Comparison of ENCODE assay signal across 26 cellular contexts in the genomic region with DNA sequence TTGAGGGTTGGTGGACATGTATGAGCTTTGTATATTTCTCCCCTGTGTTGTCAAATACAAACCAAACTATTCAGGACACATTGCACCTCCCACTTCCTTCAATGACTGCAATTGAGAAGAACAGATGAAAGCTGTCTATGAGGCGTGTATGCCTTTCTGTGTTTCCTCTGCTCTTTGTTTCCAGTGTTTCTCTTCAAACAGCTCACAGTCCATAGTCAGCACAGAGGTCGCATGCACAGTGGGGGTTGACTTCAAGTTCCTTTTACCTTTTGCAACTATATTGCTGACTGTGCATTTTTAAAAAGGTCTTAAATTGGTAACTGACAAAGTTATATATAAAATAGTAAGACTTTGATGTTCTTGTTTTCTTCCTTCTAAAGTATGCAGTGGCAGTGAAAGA.
DNase-seq lines count a peak whose midpoint lies in the region; ATAC-seq, FAIRE-seq and TF ChIP-seq lines count a peak whose summit lies in the region.
"Had no signal": no experiment of that assay in that cellular context is flagged by ENCODE, and none has a peak within 500 bp of the region (broad histone marks: within the 10 kb centered on the region; RNA-seq: fewer than 3 reads in every experiment).

No MANE protein-coding gene starts in this region.

- H3K4me1 ChIP-seq in H9 (ENCODE audit: insufficient read depth, low read length) (no peaks in the 10 kb centered on the region), HepG2 (ENCODE audit: insufficient read depth, low read length) (peaks cover 6% of the 10 kb centered on the region), upper lobe of left lung (no peaks in the 10 kb centered on the region)

- WGBS in H9 (ENCODE audit: extremely low coverage, insufficient read length, low lambda C conversion rate): no CpG with 5 or more reads among the region's 2 CpGs
- WGBS in HepG2 (ENCODE audit: low lambda C conversion rate): 0% methylated on average over 2 of the region's 2 CpGs
- WGBS in upper lobe of left lung, 2 donors: 34 to 47% methylated on average over 2 of the region's 2 CpGs

- peaks cover 31 to 45% (median 44%) of the 10 kb centered on the region in 3 experiments for H3K36me3 Mint-ChIP-seq in H9 (ENCODE audit: insufficient read depth in 1 of 3, low read depth in 3 of 3)
- peaks cover 60% of the 10 kb centered on the region for H3K36me3 Mint-ChIP-seq in WTC11
- H3K36me3 Mint-ChIP-seq: CD8-positive, alpha-beta memory T cell had no signal

- H3K4me2 ChIP-seq in H9 (ENCODE audit: insufficient read depth, insufficient read length, low read length) (no peak overlapping the region), HepG2 (ENCODE audit: low read depth, low read length) (no peak overlapping the region; the same call in 1 of the 2 replicates)
- H3K4me2 ChIP-seq: KMS-11, SK-N-SH had no signal

- H3K56ac ChIP-seq in H9 (ENCODE audit: insufficient read length, low read depth, low read length): no peak overlapping the region

- H3K18ac ChIP-seq in H9 (ENCODE audit: insufficient read length, low read depth, low read length): no peak overlapping the region

- no peak overlapping the region for H3T11ph ChIP-seq in H9 (ENCODE audit: low read length)

- H2BK12ac ChIP-seq in H9 (ENCODE audit: insufficient read length, low read depth, low read length): no peak overlapping the region

- no peaks in the 10 kb centered on the region for H3K27me3 ChIP-seq in H9 (ENCODE audit: insufficient read depth, low read length)
- H3K27me3 ChIP-seq in HepG2 (ENCODE audit: control insufficient read depth in 1 of 2, insufficient read depth in 2 of 2, low read length in 2 of 2): no peaks in the 10 kb centered on the region
- no peaks in the 10 kb centered on the region for H3K27me3 ChIP-seq in upper lobe of left lung

- TF ChIP-seq CTCF in H9 (conservative IDR thresholded peaks at IDR 0.05) (no peak), WTC11 (IDR thresholded peaks at IDR 0.05) (no peak), HepG2 (CRISPR knock-in tag; IDR thresholded peaks at IDR 0.05) (no peak), upper lobe of left lung (IDR thresholded peaks at IDR 0.05) (no peak)

- no peak overlapping the region for H3K9ac ChIP-seq in H9 (ENCODE audit: extremely low read depth, insufficient read length, low read length)
- no peak overlapping the region for H3K9ac ChIP-seq in HepG2 (ENCODE audit: insufficient read depth, low read depth, low read length)
- H3K9ac ChIP-seq: KMS-11, SK-N-SH had no signal

- H2BK20ac ChIP-seq in H9 (ENCODE audit: low read depth, low read length, poor library complexity, severe bottlenecking): no peak overlapping the region

- H4K5ac ChIP-seq in H9 (ENCODE audit: insufficient read length, low read depth, low read length): no peak overlapping the region

- TF ChIP-seq RAD21 in HepG2 (CRISPR knock-in tag; IDR thresholded peaks at IDR 0.05): no peak

- no peaks in the 10 kb centered on the region for H3K23me2 ChIP-seq in H9 (ENCODE audit: insufficient read length, low read depth, low read length, poor library complexity, severe bottlenecking)

- TF ChIP-seq EP300 in HepG2 (IDR thresholded peaks at IDR 0.05; ENCODE audit: low read depth in 2 of 2, low read length in 2 of 2) (peak in 1 of 2 experiments; percentile 46; a peak in 1 of 4 replicates), HepG2 (CRISPR knock-in tag; IDR thresholded peaks at IDR 0.05; ENCODE audit: borderline replicate concordance) (no peak), upper lobe of left lung (IDR thresholded peaks at IDR 0.05) (no peak)

- CTCF ChIA-PET in WTC11 (lab: Charles Lee) (no interaction called here), HepG2 (lab: Yijun Ruan, JAX; ENCODE audit: low intra/inter-chr PET ratio, low total read pairs) (no interaction called here)

- H2AFZ ChIP-seq in H9 (ENCODE audit: low read length) (no peak overlapping the region), HepG2 (ENCODE audit: low read length) (no peak overlapping the region)

- peak overlapping the region; percentile 80; the same call in 1 of the 2 replicates for H2BK15ac ChIP-seq in H9 (ENCODE audit: low read depth, low read length)

- intact Hi-C loops in HepG2 (cut with micrococcal nuclease; ENCODE audit: unreplicated experiment): no loop called here

- H2AK5ac ChIP-seq in H9 (ENCODE audit: insufficient read length, low read length): no peak overlapping the region

- DNase-seq in DMS53 (lab: John Stamatoyannopoulos, UW): peak; percentile 13
- DNase-seq in DMS53 treated with DMSO at 0.1 percent for 48 hours (lab: John Stamatoyannopoulos, UW; ENCODE audit: unreplicated experiment): no peak
- DNase-seq in H9: no peak
- no peak for DNase-seq in WTC11 (ENCODE audit: low spot score)
- peak; percentile 40 for DNase-seq in HepG2 (ENCODE audit: low spot score)
- no peak for DNase-seq in COLO668 (lab: John Stamatoyannopoulos, UW; ENCODE audit: unreplicated experiment)
- no peak for DNase-seq in AML-193 (lab: John Stamatoyannopoulos, UW)
- no peak for DNase-seq in upper lobe of left lung
- DNase-seq: CD8-positive, alpha-beta memory T cell; NCI-H1105; NCI-H146; NCI-H2029 treated with DMSO at 0.1 percent for 48 hours; NCI-H2171; NCI-H446; NCI-H526; SIG-M5; SK-N-SH; T-helper 2 cell had no signal

- H3K27me3 Mint-ChIP-seq in H9 (ENCODE audit: low read depth) (no peaks in the 10 kb centered on the region; the same call in 1 of the 2 replicates), WTC11 (ENCODE audit: low read depth) (peaks cover 3% of the 10 kb centered on the region)
- H3K27me3 Mint-ChIP-seq: CD8-positive, alpha-beta memory T cell had no signal

- no peak for TF ChIP-seq POLR2A in HepG2 (IDR thresholded peaks at IDR 0.05; ENCODE audit: insufficient read depth in 1 of 2, low read depth in 2 of 2, low read length in 2 of 2)
- TF ChIP-seq POLR2A in upper lobe of left lung (IDR thresholded peaks at IDR 0.05): no peak

- no TSS peak for BruUV-seq in HepG2 (replicated peaks; lab: Mats Ljungman, UMichigan)

- H3K79me1 ChIP-seq in H9 (ENCODE audit: insufficient read depth, low read depth, low read length, poor library complexity, severe bottlenecking): no peaks in the 10 kb centered on the region

- no peak overlapping the region for H3K4me3 Mint-ChIP-seq in H9
- H3K4me3 Mint-ChIP-seq in WTC11: no peak overlapping the region
- H3K4me3 Mint-ChIP-seq: CD8-positive, alpha-beta memory T cell had no signal

- H3K79me2 ChIP-seq in H9 (ENCODE audit: insufficient read depth, low read length): no peaks in the 10 kb centered on the region
- no peaks in the 10 kb centered on the region for H3K79me2 ChIP-seq in HepG2 (ENCODE audit: insufficient read depth, low read length)

- no peak overlapping the region for H3K27ac ChIP-seq in H9 (ENCODE audit: insufficient read length, low read depth, low read length)
- H3K27ac ChIP-seq in HepG2 (ENCODE audit: extremely low read length, insufficient read depth, low read length): no peak overlapping the region
- H3K27ac ChIP-seq in upper lobe of left lung: no peak overlapping the region
- H3K27ac ChIP-seq: 22Rv1, C4-2B, KMS-11, RWPE1 had no signal

- ATAC-seq in WTC11: no peak
- peak; percentile 94 for ATAC-seq in HepG2
- ATAC-seq in upper lobe of left lung (ENCODE audit: low FRiP score in 2 of 2): no peak

- no peak for FAIRE-seq in HepG2 (lab: Jason Lieb, UNC)
- FAIRE-seq: D721Med, GM12892, GM18507, H54 had no signal

- in situ Hi-C loops in HepG2 (cut with HindIII; ENCODE audit: extremely low pct_ligation_motif_present, low pct_unique_long_range_greater_than_20kb): no loop called here

- 0 out of 6 replicates have a peak overlapping the region, but pooled peaks of 1 of the 3 experiments have one; percentile 16 for H3K4me3 ChIP-seq in HepG2 (replicated peaks in 1 of 3; ENCODE audit: insufficient read depth in 1 of 3, low read depth in 2 of 3, low read length in 3 of 3)
- no peak overlapping the region for H3K4me3 ChIP-seq in upper lobe of left lung

- H2BK5ac ChIP-seq in H9 (ENCODE audit: insufficient read length, low read length): no peak overlapping the region

- H3K9me3 Mint-ChIP-seq in H9 (peaks cover 18 to 37% of the 10 kb centered on the region in 2 experiments), WTC11 (peaks cover 54% of the 10 kb centered on the region)

- H3K4ac ChIP-seq in H9 (ENCODE audit: low read depth, low read length): no peak overlapping the region

- H3K9me3 ChIP-seq in H9 (ENCODE audit: control insufficient read depth, low read depth, low read length) (no peaks in the 10 kb centered on the region), HepG2 (ENCODE audit: low read length) (peaks cover 4% of the 10 kb centered on the region; the same call in 1 of the 2 replicates), upper lobe of left lung (no peaks in the 10 kb centered on the region)
- H3K9me3 ChIP-seq: SK-N-SH had no signal

- H3K4me1 Mint-ChIP-seq in H9 (peaks cover 2 to 4% of the 10 kb centered on the region in 2 experiments; a peak in 2 of 4 replicates), WTC11 (peaks cover 4% of the 10 kb centered on the region)
- H3K4me1 Mint-ChIP-seq: CD8-positive, alpha-beta memory T cell had no signal

- H3K27ac Mint-ChIP-seq in H9 (no peak overlapping the region), WTC11 (no peak overlapping the region; the same call in 1 of the 2 replicates)
- H3K27ac Mint-ChIP-seq: CD8-positive, alpha-beta memory T cell had no signal

- no peaks in the 10 kb centered on the region for H3K36me3 ChIP-seq in HepG2 (replicated peaks in 1 of 2; ENCODE audit: control insufficient read depth in 1 of 2, insufficient read depth in 2 of 2, low read length in 2 of 2)
- no peaks in the 10 kb centered on the region for H3K36me3 ChIP-seq in upper lobe of left lung

- no peaks in the 10 kb centered on the region for H4K20me1 ChIP-seq in H9 (ENCODE audit: control insufficient read depth, insufficient read depth, insufficient read length)
- H4K20me1 ChIP-seq in HepG2 (ENCODE audit: insufficient read depth, low read length): no peaks in the 10 kb centered on the region

- H4K8ac ChIP-seq in H9 (replicated peaks; ENCODE audit: insufficient read length, low read depth, low read length): no peak overlapping the region

- no peak overlapping the region for H3K23ac ChIP-seq in H9 (ENCODE audit: insufficient read length, low read depth, low read length)

- H3K14ac ChIP-seq in H9 (ENCODE audit: insufficient read depth, low read length): no peak overlapping the region

- H4K91ac ChIP-seq in H9 (ENCODE audit: insufficient read length, low read depth, low read length): no peak overlapping the region

- H2BK120ac ChIP-seq in H9 (ENCODE audit: low read depth, low read length, poor library complexity, severe bottlenecking): no peak overlapping the region

- POLR2A ChIA-PET in WTC11 (lab: Charles Lee): no interaction called here
- POLR2A ChIA-PET in HepG2 (lab: Yijun Ruan, JAX): no interaction called here

TF ChIP-seq in WTC11, 78 proteins besides CTCF, POLR2A, EP300 and RAD21 (continues in another document):
- no peak for TF ChIP-seq ZNF219 (CRISPR knock-in tag; IDR thresholded peaks at IDR 0.05; ENCODE audit: borderline replicate concordance)
- TF ChIP-seq TCF7 (CRISPR knock-in tag; IDR thresholded peaks at IDR 0.05; ENCODE audit: low read depth): no peak

TF ChIP-seq in HepG2, 621 proteins besides CTCF, POLR2A, EP300 and RAD21 (continues in another document):
- peak; percentile 84 for TF ChIP-seq SP5 (CRISPR knock-in tag; IDR thresholded peaks at IDR 0.05; ENCODE audit: borderline replicate concordance, low read depth)
- 0 out of 2 replicates have a peak, but pooled peaks have one; percentile 27 for TF ChIP-seq POGZ (CRISPR knock-in tag; IDR thresholded peaks at IDR 0.05)

Comparison
In these comparisons a context has a peak if more than half of its experiments do, and no peak if none do; other contexts are left out.
1. DNase-seq: peak in DMS53 (single experiment) and HepG2 (single experiment); none in DMS53 treated with DMSO at 0.1 percent for 48 hours (single experiment), H9 (single experiment), WTC11 (single experiment), COLO668 (single experiment), AML-193 (0 of 2) and upper lobe of left lung (0 of 2).